ENCODE assay signal across 9 cellular contexts in genomic region chrX:77795124-77795523, GRCh38.
"Had no signal": no experiment of that assay in that cellular context is flagged by ENCODE, and none has a peak within 500 bp of the region (broad histone marks: within the 10 kb centered on the region; RNA-seq: fewer than 3 reads in every experiment).

No MANE protein-coding gene starts in this region.

- H3K27ac ChIP-seq: HL-60, KMS-11 had no signal

- FAIRE-seq: H1, H54 had no signal

- ATAC-seq: GM23338 had no signal

- H3K9ac ChIP-seq: KMS-11 had no signal

- DNase-seq: H9, HCEC 1CT, Karpas-422, KBM-7 had no signal

- H3K4me3 ChIP-seq: GM23338 had no signal

- H2AFZ ChIP-seq: GM23338 had no signal

- H3K4me2 ChIP-seq: GM23338, KMS-11 had no signal
